ENCODE assay signal across 34 cellular contexts in the genomic region with DNA sequence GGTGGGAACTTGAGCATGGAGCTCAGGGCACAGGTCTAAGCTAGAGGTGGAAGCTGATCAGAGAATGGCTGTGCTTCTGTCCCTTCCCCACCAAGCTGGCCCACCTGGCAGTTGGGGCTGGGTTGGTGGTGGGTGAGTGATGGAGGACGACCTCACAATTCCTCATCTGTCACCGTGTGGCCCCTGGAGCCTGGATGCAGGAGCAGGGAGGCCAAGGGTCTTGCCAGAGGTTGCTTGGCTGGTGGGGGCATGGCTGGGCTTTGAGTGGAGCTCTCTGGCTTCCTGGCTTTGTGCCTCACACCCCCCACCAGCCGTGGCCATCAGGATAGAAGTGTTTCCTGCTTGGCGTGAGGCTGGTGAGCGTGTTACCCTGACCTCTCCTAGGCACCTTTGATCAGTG. TPM values are rescaled to one million over a fixed set of nuclear protein-coding genes. Genes with fewer than 3 reads are reported as not detected.
"Had no signal": no experiment of that assay in that cellular context is flagged by ENCODE, and none has a peak within 500 bp of the region (broad histone marks: within the 10 kb centered on the region; RNA-seq: fewer than 3 reads in every experiment).

No MANE protein-coding gene starts in this region.

- H3K4me1 Mint-ChIP-seq: activated CD4-positive, alpha-beta T cell treated with anti-CD3 and anti-CD28 coated beads, Interleukin-2, amount 10 ng/mL, durations not matched to agents 24 days and 14 days; neural crest cell; stimulated activated naive B cell treated with anti-CD40 and anti-IgM and Interleukin-4, amounts not matched to agents 10 μg/mL and 1 μg/mL and 100 μg/mL, for 72 hours had no signal

- H3K27me3 Mint-ChIP-seq: activated CD4-positive, alpha-beta memory T cell treated with anti-CD3 and anti-CD28 coated beads for 36 hours; activated naive CD8-positive, alpha-beta T cell treated with anti-CD3 and anti-CD28 coated beads, Interleukin-2, amount 10 ng/mL, durations not matched to agents 7 days and 5 days; naive B cell; stimulated activated naive B cell treated with anti-CD40 and anti-IgM and Interleukin-4, amounts not matched to agents 10 μg/mL and 1 μg/mL and 100 μg/mL, for 72 hours had no signal

- H3K9me3 ChIP-seq: gastroesophageal sphincter, stomach, suprapubic skin, tibial artery, upper lobe of right lung had no signal

- H3K4me3 Mint-ChIP-seq: activated CD4-positive, alpha-beta memory T cell treated with anti-CD3 and anti-CD28 coated beads for 36 hours; activated CD4-positive, alpha-beta T cell treated with anti-CD3 and anti-CD28 coated beads, Interleukin-2, amount 10 ng/mL, durations not matched to agents 24 days and 14 days; activated naive CD4-positive, alpha-beta T cell treated with anti-CD3 and anti-CD28 coated beads for 36 hours; activated naive CD8-positive, alpha-beta T cell treated with anti-CD3 and anti-CD28 coated beads, Interleukin-2, amount 10 ng/mL, durations not matched to agents 7 days and 5 days; activated T-helper 1 cell treated with anti-CD3 and anti-CD28 coated beads, Interleukin-12 subunit alpha, Interleukin-12 subunit beta, Interleukin-2, Interleukin-4 antibody, amounts not matched to agents 30 ng/mL and 10 ng/mL and 1 ng/mL, durations not matched to agents 14 hours and 24 hours and 36 hours; mesothelial cell of epicardium; neural crest cell; stimulated activated naive B cell treated with anti-CD40 and anti-IgM and Interleukin-4, amounts not matched to agents 10 μg/mL and 1 μg/mL and 100 μg/mL, for 72 hours; T-helper 1 cell treated with Interleukin-12 subunit alpha and Interleukin-12 subunit beta and Interleukin-4 antibody, amounts not matched to agents 30 μg/mL and 1 μg/mL, for 36 hours had no signal

- H2AFZ ChIP-seq: hepatocyte had no signal

- H3K4me2 ChIP-seq: hepatocyte had no signal

- H3K27me3 ChIP-seq: brain microvascular endothelial cell, gastroesophageal sphincter, hepatocyte, stomach, suprapubic skin, tibial artery, upper lobe of right lung had no signal

- ATAC-seq: gastroesophageal sphincter; left colon; right cardiac atrium; stimulated activated naive B cell treated with anti-CD40 and anti-IgM and Interleukin-4, amounts not matched to agents 10 μg/mL and 1 μg/mL and 100 μg/mL, for 72 hours; upper lobe of right lung had no signal

- H3K4me3 ChIP-seq: gastroesophageal sphincter, hepatocyte, skin epidermis, stomach, suprapubic skin, tibial artery, upper lobe of right lung had no signal

- FAIRE-seq: astrocyte, endothelial cell of umbilical vein, TTC549 had no signal

- H3K36me3 Mint-ChIP-seq: activated CD4-positive, alpha-beta memory T cell treated with anti-CD3 and anti-CD28 coated beads for 36 hours; activated naive CD8-positive, alpha-beta T cell treated with anti-CD3 and anti-CD28 coated beads, Interleukin-2, amount 10 ng/mL, durations not matched to agents 7 days and 5 days; mesothelial cell of epicardium; naive B cell; stimulated activated naive B cell treated with anti-CD40 and anti-IgM and Interleukin-4, amounts not matched to agents 10 μg/mL and 1 μg/mL and 100 μg/mL, for 72 hours had no signal

- H3K79me2 ChIP-seq: hepatocyte had no signal

- H3K9me3 Mint-ChIP-seq: activated CD4-positive, alpha-beta memory T cell treated with anti-CD3 and anti-CD28 coated beads for 36 hours; activated CD4-positive, alpha-beta T cell treated with anti-CD3 and anti-CD28 coated beads, Interleukin-2, amount 10 ng/mL, durations not matched to agents 24 days and 14 days; activated naive CD4-positive, alpha-beta T cell treated with anti-CD3 and anti-CD28 coated beads for 36 hours; activated naive CD8-positive, alpha-beta T cell treated with anti-CD3 and anti-CD28 coated beads, Interleukin-2, amount 10 ng/mL, durations not matched to agents 7 days and 5 days; activated T-helper 1 cell treated with anti-CD3 and anti-CD28 coated beads, Interleukin-12 subunit alpha, Interleukin-12 subunit beta, Interleukin-2, Interleukin-4 antibody, amounts not matched to agents 30 ng/mL and 10 ng/mL and 1 ng/mL, durations not matched to agents 14 hours and 24 hours and 36 hours; mesothelial cell of epicardium; naive B cell; neural crest cell; stimulated activated naive B cell treated with anti-CD40 and anti-IgM and Interleukin-4, amounts not matched to agents 10 μg/mL and 1 μg/mL and 100 μg/mL, for 72 hours; T-helper 1 cell treated with Interleukin-12 subunit alpha and Interleukin-12 subunit beta and Interleukin-4 antibody, amounts not matched to agents 30 μg/mL and 1 μg/mL, for 36 hours had no signal

- H3K36me3 ChIP-seq: brain microvascular endothelial cell, gastroesophageal sphincter, stomach, suprapubic skin, tibial artery, upper lobe of right lung, WERI-Rb-1 had no signal

- DNase-seq: activated CD4-positive, alpha-beta memory T cell treated with anti-CD3 and anti-CD28 coated beads for 36 hours; activated CD4-positive, alpha-beta T cell treated with anti-CD3 and anti-CD28 coated beads, Interleukin-2, amount 10 ng/mL, durations not matched to agents 24 days and 14 days; activated CD4-positive, CD25-positive, alpha-beta regulatory T cell treated with anti-CD3 and anti-CD28 coated beads, Interleukin-2, amount 50 U/mL, for 72 hours; activated CD8-positive, alpha-beta memory T cell treated with anti-CD3 and anti-CD28 coated beads, Interleukin-2, amount 50 U/mL, for 4 hours; activated effector memory CD4-positive, alpha-beta T cell treated with anti-CD3 and anti-CD28 coated beads, Interleukin-2, amount 50 U/mL, for 16 hours; activated naive CD4-positive, alpha-beta T cell treated with anti-CD3 and anti-CD28 coated beads for 36 hours; activated naive CD8-positive, alpha-beta T cell treated with anti-CD3 and anti-CD28 coated beads, Interleukin-2, amount 10 ng/mL, durations not matched to agents 7 days and 5 days; activated T-cell treated with anti-CD3 and anti-CD28 coated beads, Interleukin-2, amount 50 U/mL, for 1 hour; brain microvascular endothelial cell; cortex of kidney; islet precursor cell; left colon; naive B cell; occipital lobe; stimulated activated CD4-positive, alpha-beta T cell treated with anti-CD3 and anti-CD28 coated beads, Interleukin-4, amount 100 ng/mL, for 24 hours; stimulated activated CD8-positive, alpha-beta memory T cell treated with anti-CD3 and anti-CD28 coated beads, Interleukin-4, amount 100 ng/mL, for 48 hours; stimulated activated naive B cell treated with anti-CD40 and anti-IgM and Interleukin-4, amounts not matched to agents 10 μg/mL and 1 μg/mL and 100 μg/mL, for 72 hours; stomach; T-helper 9 cell; upper lobe of right lung; WERI-Rb-1 had no signal

- H3K27ac Mint-ChIP-seq: activated CD4-positive, alpha-beta memory T cell treated with anti-CD3 and anti-CD28 coated beads for 36 hours; activated CD4-positive, alpha-beta T cell treated with anti-CD3 and anti-CD28 coated beads, Interleukin-2, amount 10 ng/mL, durations not matched to agents 24 days and 14 days; activated naive CD4-positive, alpha-beta T cell treated with anti-CD3 and anti-CD28 coated beads for 36 hours; activated naive CD8-positive, alpha-beta T cell treated with anti-CD3 and anti-CD28 coated beads, Interleukin-2, amount 10 ng/mL, durations not matched to agents 7 days and 5 days; activated T-helper 1 cell treated with anti-CD3 and anti-CD28 coated beads, Interleukin-12 subunit alpha, Interleukin-12 subunit beta, Interleukin-2, Interleukin-4 antibody, amounts not matched to agents 30 ng/mL and 10 ng/mL and 1 ng/mL, durations not matched to agents 14 hours and 24 hours and 36 hours; mesothelial cell of epicardium; naive B cell; stimulated activated naive B cell treated with anti-CD40 and anti-IgM and Interleukin-4, amounts not matched to agents 10 μg/mL and 1 μg/mL and 100 μg/mL, for 72 hours; T-helper 1 cell treated with Interleukin-12 subunit alpha and Interleukin-12 subunit beta and Interleukin-4 antibody, amounts not matched to agents 30 μg/mL and 1 μg/mL, for 36 hours had no signal

- H3K27ac ChIP-seq: brain microvascular endothelial cell, gastroesophageal sphincter, hepatocyte, skin epidermis, stomach, suprapubic skin, tibial artery, upper lobe of right lung, WERI-Rb-1 had no signal

- H3K4me1 ChIP-seq: stomach had no signal

RNA-seq across cellular contexts. Expression of a gene that starts 36.0 kb away (rescaled TPM):
- total RNA-seq: activated CD4-positive, alpha-beta memory T cell treated with anti-CD3 and anti-CD28 coated beads for 36 hours; activated CD4-positive, alpha-beta T cell treated with anti-CD3 and anti-CD28 coated beads, Interleukin-2, amount 10 ng/mL, durations not matched to agents 24 days and 14 days; activated naive CD4-positive, alpha-beta T cell treated with anti-CD3 and anti-CD28 coated beads for 36 hours; activated T-helper 1 cell treated with anti-CD3 and anti-CD28 coated beads, Interleukin-12 subunit alpha, Interleukin-12 subunit beta, Interleukin-2, Interleukin-4 antibody, amounts not matched to agents 30 ng/mL and 10 ng/mL and 1 ng/mL, durations not matched to agents 14 hours and 24 hours and 36 hours had no signal
